In genomic region chr16:1923299-1924034, GRCh38 we compare ENCODE assay signal across 8 cellular contexts. TPM values are rescaled to one million over a fixed set of nuclear protein-coding genes. Genes with fewer than 3 reads are reported as not detected.
A peak's percentile ranks its signal among the peaks of the same experiment; 100 is the strongest.
DNase-seq lines count a peak whose midpoint lies in the region; ATAC-seq, FAIRE-seq and TF ChIP-seq lines count a peak whose summit lies in the region.

No MANE protein-coding gene starts in this region.

- H3K36me3 ChIP-seq in BE2C = no peaks in the 10 kb centered on the region
- H3K36me3 ChIP-seq in kidney epithelial cell (ENCODE audit: control insufficient read depth, insufficient read depth, low read length) = no peaks in the 10 kb centered on the region
- H3K36me3 ChIP-seq in prostate gland = no peaks in the 10 kb centered on the region

- TF ChIP-seq POLR2A in prostate gland (IDR thresholded peaks at IDR 0.05) = no peak
- TF ChIP-seq POLR2A in GM12892 (IDR thresholded peaks at IDR 0.05; ENCODE audit: low read depth, low read length) = no peak

- intact Hi-C loops in prostate gland (cut with DNase I) = no loop called here

- ATAC-seq in activated T-cell treated with anti-CD3 and anti-CD28 coated beads, Interleukin-2, amount 50 U/mL, for 4 hours = peak; percentile 11 to 38

- DNase-seq in BE2C (peak; percentile 60), HFF-Myc (ENCODE audit: extremely low read depth, low read depth) (peak; percentile 66), kidney epithelial cell (ENCODE audit: low read depth) (no peak), prostate gland (ENCODE audit: low spot score) (no peak), GM12892 (ENCODE audit: insufficient read length) (no peak), NCI-H1694 treated with DMSO at 0.1 percent for 48 hours (lab: John Stamatoyannopoulos, UW) (no peak)
- DNase-seq in activated T-cell treated with anti-CD3 and anti-CD28 coated beads, Interleukin-2, amount 50 U/mL, for 4 hours = no peak
- DNase-seq in effector CD4-positive, alpha-beta T cell = no peak

- 21% methylated on average over 23 of the region's 24 CpGs for WGBS in prostate gland

- H3K27me3 ChIP-seq in BE2C = peaks cover 35% of the 10 kb centered on the region
- peaks cover 43% of the 10 kb centered on the region for H3K27me3 ChIP-seq in kidney epithelial cell (ENCODE audit: control insufficient read depth, insufficient read depth, low read length)
- H3K27me3 ChIP-seq in prostate gland (replicated peaks; ENCODE audit: insufficient read depth) = peaks cover 27% of the 10 kb centered on the region

- H3K4me3 ChIP-seq in BE2C (ENCODE audit: low read depth, low read length) (no peak overlapping the region), HFF-Myc (replicated peaks; ENCODE audit: low read depth, low read length) (no peak overlapping the region), kidney epithelial cell (ENCODE audit: low read depth, low read length) (no peak overlapping the region), prostate gland (no peak overlapping the region)

- no peak for FAIRE-seq in GM12892 (lab: Jason Lieb, UNC)

- no peaks in the 10 kb centered on the region for H3K9me3 Mint-ChIP-seq in activated T-cell treated with anti-CD3 and anti-CD28 coated beads, Interleukin-2, amount 50 U/mL, for 4 hours

- H3K4me1 ChIP-seq in BE2C = no peaks in the 10 kb centered on the region
- H3K4me1 ChIP-seq in prostate gland (replicated peaks) = no peaks in the 10 kb centered on the region

- H3K27ac ChIP-seq in prostate gland = no peak overlapping the region

- H3K36me3 Mint-ChIP-seq in activated T-cell treated with anti-CD3 and anti-CD28 coated beads, Interleukin-2, amount 50 U/mL, for 4 hours (ENCODE audit: insufficient read depth) = no peaks in the 10 kb centered on the region

- H3K9me3 ChIP-seq in BE2C = no peaks in the 10 kb centered on the region; the same call in 1 of the 2 replicates
- H3K9me3 ChIP-seq in prostate gland = no peaks in the 10 kb centered on the region

- H3K4me1 Mint-ChIP-seq in activated T-cell treated with anti-CD3 and anti-CD28 coated beads, Interleukin-2, amount 50 U/mL, for 4 hours (ENCODE audit: low read depth) = no peaks in the 10 kb centered on the region

- TF ChIP-seq CTCF in BE2C (IDR thresholded peaks at IDR 0.05; ENCODE audit: low read depth, low read length) (peak; percentile 43), HFF-Myc (IDR thresholded peaks at IDR 0.05; ENCODE audit: low read depth, low read length, missing control alignments) (peak; percentile 66), kidney epithelial cell (IDR thresholded peaks at IDR 0.05; ENCODE audit: insufficient read depth, low read length, poor library complexity, severe bottlenecking) (peak; percentile 57), prostate gland (IDR thresholded peaks at IDR 0.05) (peak in 1 of 4 experiments; percentile 25)

- no peak overlapping the region for H3K4me3 Mint-ChIP-seq in activated T-cell treated with anti-CD3 and anti-CD28 coated beads, Interleukin-2, amount 50 U/mL, for 4 hours

- H3K27me3 Mint-ChIP-seq in activated T-cell treated with anti-CD3 and anti-CD28 coated beads, Interleukin-2, amount 50 U/mL, for 4 hours (ENCODE audit: low read depth) = peaks cover 47% of the 10 kb centered on the region

RNA-seq across cellular contexts. Expression of gene HS3ST6, which starts 5.3 kb away (rescaled TPM):
- polyA plus RNA-seq in BE2C (2012; ENCODE audit: insufficient read depth, insufficient read length, low read depth) = not detected
- not detected for total RNA-seq in activated T-cell treated with anti-CD3 and anti-CD28 coated beads, Interleukin-2, amount 50 U/mL, for 4 hours
- total RNA-seq in kidney epithelial cell (0.89 and 0.92 TPM in 2 replicates), prostate gland (under 1 TPM; 0.77 to 0.91 TPM)
- not detected for polyA plus RNA-seq in GM12892 (2012; ENCODE audit: missing spikeins)

RNA-seq across cellular contexts. Expression of gene MSRB1, which starts 19.5 kb away (rescaled TPM):
- polyA plus RNA-seq in BE2C (2012; ENCODE audit: insufficient read depth, insufficient read length, low read depth) = 30.4 TPM
- 10 to 100 TPM; 16.8 to 19.4 (median 17.6) TPM for total RNA-seq in activated T-cell treated with anti-CD3 and anti-CD28 coated beads, Interleukin-2, amount 50 U/mL, for 4 hours
- total RNA-seq in kidney epithelial cell (11.7 and 12.0 TPM in 2 replicates), prostate gland (10 to 100 TPM; 11.0 to 12.4 TPM)
- polyA plus RNA-seq in GM12892 (2012; ENCODE audit: missing spikeins) = 25.6 TPM

RNA-seq across cellular contexts. Expression of gene RPL3L, which starts 31.0 kb away (rescaled TPM):
- not detected for polyA plus RNA-seq in BE2C (2012; ENCODE audit: insufficient read depth, insufficient read length, low read depth)
- not detected for total RNA-seq in activated T-cell treated with anti-CD3 and anti-CD28 coated beads, Interleukin-2, amount 50 U/mL, for 4 hours
- total RNA-seq in kidney epithelial cell (not detected in 2 replicates), prostate gland (under 1 TPM; 0.51 to 0.82 TPM)
- 0.30 TPM for polyA plus RNA-seq in GM12892 (2012; ENCODE audit: missing spikeins)

RNA-seq across cellular contexts. Expression of gene NDUFB10, which starts 35.9 kb away (rescaled TPM):
- polyA plus RNA-seq in BE2C (2012; ENCODE audit: insufficient read depth, insufficient read length, low read depth) = 781 TPM
- total RNA-seq in activated T-cell treated with anti-CD3 and anti-CD28 coated beads, Interleukin-2, amount 50 U/mL, for 4 hours = 100 to 1,000 TPM; 115 to 143 (median 117) TPM
- total RNA-seq in kidney epithelial cell (280 and 289 TPM in 2 replicates), prostate gland (100 to 1,000 TPM; 172 to 333 TPM)
- polyA plus RNA-seq in GM12892 (2012; ENCODE audit: missing spikeins) = 85.8 TPM

RNA-seq across cellular contexts. Expression of gene RPS2, which starts 41.2 kb away (rescaled TPM):
- 7,238 TPM for polyA plus RNA-seq in BE2C (2012; ENCODE audit: insufficient read depth, insufficient read length, low read depth)
- total RNA-seq in activated T-cell treated with anti-CD3 and anti-CD28 coated beads, Interleukin-2, amount 50 U/mL, for 4 hours = 1,000 to 10,000 TPM; 5,588 to 5,699 (median 5,621) TPM
- 4,278 and 4,383 TPM in 2 replicates for total RNA-seq in kidney epithelial cell
- total RNA-seq in prostate gland = 1,000 to 10,000 TPM; 2,046 to 2,467 TPM
- 5,230 TPM for polyA plus RNA-seq in GM12892 (2012; ENCODE audit: missing spikeins)

Comparison
In these comparisons a context has a peak if more than half of its experiments do, and no peak if none do; other contexts are left out.
1. DNase-seq: peak in BE2C (single experiment) and HFF-Myc (single experiment); none in activated T-cell treated with anti-CD3 and anti-CD28 coated beads, Interleukin-2, amount 50 U/mL, for 4 hours (single experiment), kidney epithelial cell (single experiment), prostate gland (single experiment), GM12892 (single experiment), effector CD4-positive, alpha-beta T cell (single experiment) and NCI-H1694 treated with DMSO at 0.1 percent for 48 hours (single experiment).